ENCODE assay signal across 23 cellular contexts in the genomic region with DNA sequence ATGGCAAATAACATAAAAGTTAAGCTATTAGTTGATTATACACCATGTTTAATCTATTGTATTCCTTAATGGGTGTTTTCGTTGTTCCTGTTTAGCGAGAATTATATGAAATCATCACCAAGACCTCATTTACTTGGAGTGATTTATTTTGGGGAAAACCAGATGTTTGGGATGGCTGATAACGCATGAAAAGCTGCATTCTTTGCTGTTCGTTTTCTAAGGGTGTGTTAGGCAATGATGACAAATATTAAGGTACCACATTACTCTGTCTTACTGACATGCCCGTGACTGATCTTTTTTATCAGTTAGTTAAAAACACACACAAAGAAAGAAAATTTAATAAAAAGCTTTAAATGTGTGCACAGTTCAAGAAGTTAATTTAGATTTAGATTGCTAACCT.
"Had no signal": no experiment of that assay in that cellular context is flagged by ENCODE, and none has a peak within 500 bp of the region (broad histone marks: within the 10 kb centered on the region; RNA-seq: fewer than 3 reads in every experiment).

No MANE protein-coding gene starts in this region.

- H3K36me3 ChIP-seq: left ventricle myocardium inferior, ovary, prostate gland, sigmoid colon, spleen, suprapubic skin, tibial nerve, uterus had no signal

- H3K27me3 ChIP-seq: ovary, sigmoid colon, spleen, suprapubic skin, tibial nerve, uterus had no signal

- FAIRE-seq: small intestine had no signal

- H3K4me3 ChIP-seq: left ventricle myocardium inferior, lung, mucosa of descending colon, ovary, prostate gland, sigmoid colon, spleen, suprapubic skin, tibial nerve, uterus had no signal

- H3K9me3 ChIP-seq: ovary, prostate gland had no signal

- H3K36me3 Mint-ChIP-seq: stimulated activated effector memory CD8-positive, alpha-beta T cell treated with anti-CD3 and anti-CD28 coated beads, Interleukin-12 subunit alpha, Interleukin-12 subunit beta, amount 100 ng/mL, for 72 hours had no signal

- H3K27ac Mint-ChIP-seq: naive thymus-derived CD4-positive, alpha-beta T cell; stimulated activated effector memory CD8-positive, alpha-beta T cell treated with anti-CD3 and anti-CD28 coated beads, Interleukin-12 subunit alpha, Interleukin-12 subunit beta, amount 100 ng/mL, for 72 hours; stimulated activated naive CD8-positive, alpha-beta T cell treated with anti-CD3 and anti-CD28 coated beads, Interleukin-15, Interleukin-2, amounts not matched to agents 100 ng/mL and 50 ng/mL, for 24 hours; type B pancreatic cell had no signal

- H3K4me3 Mint-ChIP-seq: naive thymus-derived CD4-positive, alpha-beta T cell; natural killer cell treated with Interleukin-12 subunit alpha and Interleukin-12 subunit beta and Interleukin-15 and Interleukin-18, amount 100 ng/mL, for 72 hours; stimulated activated effector memory CD8-positive, alpha-beta T cell treated with anti-CD3 and anti-CD28 coated beads, Interleukin-12 subunit alpha, Interleukin-12 subunit beta, amount 100 ng/mL, for 72 hours; stimulated activated naive CD8-positive, alpha-beta T cell treated with anti-CD3 and anti-CD28 coated beads, Interleukin-15, Interleukin-2, amounts not matched to agents 100 ng/mL and 50 ng/mL, for 24 hours; type B pancreatic cell had no signal

- H3K4me1 Mint-ChIP-seq: stimulated activated effector memory CD8-positive, alpha-beta T cell treated with anti-CD3 and anti-CD28 coated beads, Interleukin-12 subunit alpha, Interleukin-12 subunit beta, amount 100 ng/mL, for 72 hours had no signal

- ATAC-seq: mucosa of descending colon; naive thymus-derived CD4-positive, alpha-beta T cell; natural killer cell treated with Interleukin-12 subunit alpha and Interleukin-12 subunit beta and Interleukin-15 and Interleukin-18, amount 100 ng/mL, for 72 hours; right cardiac atrium; stimulated activated effector memory CD8-positive, alpha-beta T cell treated with anti-CD3 and anti-CD28 coated beads, Interleukin-12 subunit alpha, Interleukin-12 subunit beta, amount 100 ng/mL, for 72 hours had no signal

- H3K27me3 Mint-ChIP-seq: natural killer cell treated with Interleukin-12 subunit alpha and Interleukin-12 subunit beta and Interleukin-15 and Interleukin-18, amount 100 ng/mL, for 72 hours; stimulated activated naive CD8-positive, alpha-beta T cell treated with anti-CD3 and anti-CD28 coated beads, Interleukin-15, Interleukin-2, amounts not matched to agents 100 ng/mL and 50 ng/mL, for 24 hours; type B pancreatic cell had no signal

- H3K9me3 Mint-ChIP-seq: natural killer cell treated with Interleukin-12 subunit alpha and Interleukin-12 subunit beta and Interleukin-15 and Interleukin-18, amount 100 ng/mL, for 72 hours had no signal

- H3K27ac ChIP-seq: left ventricle myocardium inferior, ovary, prostate gland, sigmoid colon, spleen, suprapubic skin, tibial nerve, uterus had no signal

- H3K4me1 ChIP-seq: left ventricle myocardium inferior, prostate gland, sigmoid colon, spleen, suprapubic skin, tibial nerve, uterus had no signal

- DNase-seq: islet precursor cell; left ventricle myocardium inferior; mesendoderm; midbrain; mucosa of descending colon; naive thymus-derived CD4-positive, alpha-beta T cell; ovary; retina; right cardiac atrium; sigmoid colon; small intestine; spleen; stimulated activated CD4-positive, alpha-beta T cell treated with anti-CD3 and anti-CD28 coated beads, Interleukin-4, amount 100 ng/mL, for 24 hours; stimulated activated naive CD4-positive, alpha-beta T cell; uterus had no signal
